ENCODE assay signal across 1 cellular context in genomic region chr16:29877266-29877961, GRCh38.
A peak's percentile ranks its signal among the peaks of the same experiment; 100 is the strongest.
TF ChIP-seq lines count a peak whose summit lies in the region.

No MANE protein-coding gene starts in this region.

TF ChIP-seq in HEK293, 187 proteins besides CTCF, POLR2A, EP300 and RAD21 (continued from another document):
- TF ChIP-seq PRDM10 (tag by site-specific recombination; IDR thresholded peaks at IDR 0.05), result peak; percentile 64; the same call in 1 of the 2 replicates
